13 cellular contexts compared by ENCODE assay signal in the genomic region with DNA sequence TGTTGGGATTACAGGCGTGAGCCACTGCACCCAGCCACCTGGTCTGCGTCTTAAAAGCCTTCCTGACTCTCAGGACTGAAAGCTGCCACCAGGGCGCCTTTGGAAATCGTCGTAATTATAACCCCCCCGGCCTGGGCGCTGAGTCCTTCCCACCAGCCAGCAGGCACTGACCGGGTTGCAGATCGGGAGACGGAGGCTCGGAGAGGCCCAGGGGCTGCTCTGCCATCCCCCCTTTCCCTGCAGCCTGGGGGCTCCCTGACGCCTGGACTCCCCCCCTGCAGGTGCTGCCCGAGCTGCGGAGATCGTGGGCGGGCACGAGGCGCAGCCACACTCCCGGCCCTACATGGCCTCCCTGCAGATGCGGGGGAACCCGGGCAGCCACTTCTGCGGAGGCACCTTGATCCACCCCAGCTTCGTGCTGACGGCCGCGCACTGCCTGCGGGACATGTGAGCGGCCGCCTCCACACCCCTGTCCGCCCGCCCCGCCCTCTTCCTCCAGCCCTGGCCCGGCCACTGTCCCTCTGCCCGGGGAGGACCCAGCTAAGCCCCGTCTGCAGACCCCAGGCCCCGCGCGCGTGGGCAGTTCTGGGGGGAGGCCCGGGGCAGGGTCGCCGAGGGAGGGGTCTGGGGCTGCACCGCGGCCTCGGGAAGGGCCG. TPM values are rescaled to one million over a fixed set of nuclear protein-coding genes. Genes with fewer than 3 reads are reported as not detected.
DNase-seq lines count a peak whose midpoint lies in the region; ATAC-seq, FAIRE-seq and TF ChIP-seq lines count a peak whose summit lies in the region.
"Had no signal": no experiment of that assay in that cellular context is flagged by ENCODE, and none has a peak within 500 bp of the region (broad histone marks: within the 10 kb centered on the region; RNA-seq: fewer than 3 reads in every experiment).

No MANE protein-coding gene starts in this region.

- POLR2A ChIA-PET in K562 (lab: Yijun Ruan, JAX), result interaction anchor here (1.1 to 1.4 kb wide), 4 partner anchors 12 to 68 kb away, joined by 3 to 4 read pairs (median 3); no protein-coding TSS in a partner anchor

- peak overlapping the region; percentile 87 for H3K4me2 ChIP-seq in K562 (ENCODE audit: insufficient read depth, low read length)

- H3K4me3 ChIP-seq in K562, result peak overlapping the region; percentile 39

- CTCF ChIA-PET in K562 (lab: Yijun Ruan, JAX; ENCODE audit: low intra/inter-chr PET ratio), result no interaction called here

- no peak for TF ChIP-seq POLR2A in K562 (conservative IDR thresholded peaks at IDR 0.05)

- BruUV-seq in K562 (replicated peaks; lab: Mats Ljungman, UMichigan), result no TSS peak

- H2AFZ ChIP-seq in K562 (ENCODE audit: low read depth, low read length), result peak overlapping the region; percentile 87

- peaks cover 5 to 55% of the 10 kb centered on the region in 2 experiments for H3K4me1 ChIP-seq in K562 (replicated peaks in 1 of 2; ENCODE audit: control insufficient read depth in 2 of 2, insufficient read depth in 2 of 2, low read length in 2 of 2)

- no peak for FAIRE-seq in K562 (lab: Jason Lieb, UNC)
- no peak for FAIRE-seq in urothelium cell line (lab: Jason Lieb, UNC)
- FAIRE-seq: small intestine had no signal

- TF ChIP-seq RAD21 in K562 (CRISPR knock-in tag; conservative IDR thresholded peaks at IDR 0.05 in 1 of 2, IDR thresholded peaks at IDR 0.05 in 1 of 2), result no peak

- H3K9ac ChIP-seq in K562 (ENCODE audit: insufficient read depth in 1 of 2, low read depth in 2 of 2, low read length in 2 of 2), result peak overlapping the region; percentile 34 to 92; a peak in 3 of 4 replicates

- H3K27me3 ChIP-seq in K562 (ENCODE audit: control insufficient read depth in 2 of 2, insufficient read depth in 2 of 2, low read length in 2 of 2), result no peaks in the 10 kb centered on the region

- ATAC-seq in K562, result peak; percentile 91
- no peak for ATAC-seq in activated CD4-positive, CD25-positive, alpha-beta regulatory T cell treated with anti-CD3 and anti-CD28 coated beads, Interleukin-2, amount 50 U/mL, for 24 hours
- ATAC-seq in HG03571 (IDR thresholded peaks at IDR 0.05; ENCODE audit: unreplicated experiment), result no peak
- ATAC-seq: activated naive CD4-positive, alpha-beta T cell treated with anti-CD3 and anti-CD28 coated beads, Interleukin-2, amount 50 U/mL, for 72 hours had no signal

- TF ChIP-seq CTCF in K562 (IDR thresholded peaks at IDR 0.05 in 2 of 3, conservative IDR thresholded peaks at IDR 0.05 in 1 of 3; ENCODE audit: insufficient read depth in 2 of 3, low read depth in 1 of 3, low read length in 3 of 3), result no peak

- WGBS in K562 (ENCODE audit: insufficient coverage, low coverage, missing lambda C conversion rate), result 13% methylated on average over 20 of the region's 46 CpGs

- H3K9me3 ChIP-seq in K562 (replicated peaks; ENCODE audit: control insufficient read depth, insufficient read depth, low read depth, low read length), result no peaks in the 10 kb centered on the region

- intact Hi-C loops in K562 (cut with micrococcal nuclease), result no loop called here

- H3K9me1 ChIP-seq in K562 (ENCODE audit: control insufficient read depth, insufficient read depth, low read length), result no peaks in the 10 kb centered on the region

- no peaks in the 10 kb centered on the region for H4K20me1 ChIP-seq in K562 (replicated peaks; ENCODE audit: control insufficient read depth, insufficient read depth, low read length)

- no peaks in the 10 kb centered on the region for H3K79me2 ChIP-seq in K562 (ENCODE audit: control insufficient read depth, insufficient read depth, low read length)

- 0 out of 3 replicates have a peak overlapping the region, but pooled peaks have one; percentile 8 for H3K27ac ChIP-seq in K562 (ENCODE audit: extremely low read depth, low read depth, low read length)

- no peaks in the 10 kb centered on the region for H3K36me3 ChIP-seq in K562 (ENCODE audit: control insufficient read depth, insufficient read depth, low read length)

- in situ Hi-C loops in K562 (cut with MboI), result no loop called here

- DNase-seq in activated naive CD4-positive, alpha-beta T cell treated with anti-CD3 and anti-CD28 coated beads, Interleukin-2, amount 50 U/mL, for 16 hours, result peak; percentile 15
- no peak for DNase-seq in activated naive CD4-positive, alpha-beta T cell treated with Interleukin-2 at 50 U/mL for 16 hours
- peak; percentile 52 to 64 (median 58) for DNase-seq in K562 (ENCODE audit: extremely low read depth in 1 of 4, low spot score in 3 of 4)
- peak; percentile 71 for DNase-seq in left kidney (ENCODE audit: low read depth, low spot score)
- peak; percentile 19 for DNase-seq in urothelium cell line (ENCODE audit: low spot score)
- DNase-seq in OCI-M1 (lab: John Stamatoyannopoulos, UW), result no peak
- DNase-seq: foreskin melanocyte, small intestine had no signal

- TF ChIP-seq EP300 in K562 (IDR thresholded peaks at IDR 0.05; ENCODE audit: low read length), result no peak

RNA-seq across cellular contexts. Expression of gene PRTN3, which starts 2.5 kb away (rescaled TPM):
- not detected in 2 replicates for total RNA-seq in K562 (2011; cell fraction: chromatin; rRNA removed; ENCODE audit: low replicate concordance)
- 0.50 TPM in 1 of 2 replicates, not detected in the other for total RNA-seq in K562 (2011; cell fraction: nucleolus; rRNA removed)
- total RNA-seq in K562 (2011; cell fraction: nucleoplasm; rRNA removed), result 0.37 TPM in 1 of 2 replicates, not detected in the other
- 0.14 and 0.69 TPM in 2 replicates for total RNA-seq in K562 (2014; rRNA removed)
- total RNA-seq in K562 (2014; rRNA removed; fragmentation: Illumina TruSeq; extraction: Trizol), result 0.19 TPM in 1 of 2 replicates, not detected in the other
- total RNA-seq in K562 (2015; rRNA removed; fragmentation: Illumina TruSeq; extraction: Trizol), result 0.36 and 0.41 TPM in 2 replicates
- total RNA-seq in K562 (2021), result 0.60 and 0.86 TPM in 2 replicates
- 0.60 and 1.4 TPM in 2 replicates for polyA plus RNA-seq in K562 (2011; rRNA removed)
- 3.3 and 5.8 TPM in 2 replicates for polyA plus RNA-seq in K562 (2011; cell fraction: cytosol; rRNA removed)
- 1.3 and 1.6 TPM in 2 replicates for polyA plus RNA-seq in K562 (2011; cell fraction: nucleus; rRNA removed)
- polyA plus RNA-seq in K562 (2012), result 0.55 and 1.3 TPM in 2 replicates
- polyA plus RNA-seq in K562 (2014; fragmentation: Illumina TruSeq; extraction: Trizol), result 0.25 and 0.43 TPM in 2 replicates
- not detected for polyA plus RNA-seq in K562 (2014; fragmentation: Nextera tagmentation; extraction: Ambion mirVana)
- 0.50 TPM in 1 of 2 replicates, not detected in the other for polyA plus RNA-seq in K562 (2014; rRNA removed)
- not detected in 2 replicates for polyA minus RNA-seq in K562 (2011; rRNA and poly(A)+ RNA removed)
- polyA minus RNA-seq in K562 (2011; cell fraction: cytosol; rRNA and poly(A)+ RNA removed), result 1.4 TPM in 1 of 2 replicates, not detected in the other
- polyA minus RNA-seq in K562 (2011; cell fraction: nucleus; rRNA and poly(A)+ RNA removed), result not detected in 2 replicates
- total RNA-seq: activated naive CD4-positive, alpha-beta T cell treated with anti-CD3 and anti-CD28 coated beads, Interleukin-2, amount 50 U/mL, for 72 hours; HT1080; ureter had no signal
- polyA plus RNA-seq: small intestine had no signal

RNA-seq across cellular contexts. Expression of gene ELANE, which starts 8.8 kb away (rescaled TPM):
- not detected in 2 replicates for total RNA-seq in K562 (2011; cell fraction: chromatin; rRNA removed; ENCODE audit: low replicate concordance)
- not detected in 2 replicates for total RNA-seq in K562 (2011; cell fraction: nucleolus; rRNA removed)
- not detected in 2 replicates for total RNA-seq in K562 (2011; cell fraction: nucleoplasm; rRNA removed)
- total RNA-seq in K562 (2014; rRNA removed) (0.37 TPM in 1 of 2 replicates, not detected in the other), K562 (2014; rRNA removed; fragmentation: Illumina TruSeq; extraction: Trizol) (not detected in 2 replicates), K562 (2015; rRNA removed; fragmentation: Illumina TruSeq; extraction: Trizol) (not detected in 2 replicates), K562 (2021) (not detected in 2 replicates)
- polyA plus RNA-seq in K562 (2011; rRNA removed) (not detected in 2 replicates), K562 (2014; fragmentation: Illumina TruSeq; extraction: Trizol) (not detected in 2 replicates), K562 (2014; fragmentation: Nextera tagmentation; extraction: Ambion mirVana) (not detected), K562 (2014; rRNA removed) (not detected in 2 replicates)
- not detected in 2 replicates for polyA plus RNA-seq in K562 (2011; cell fraction: cytosol; rRNA removed)
- not detected in 2 replicates for polyA plus RNA-seq in K562 (2011; cell fraction: nucleus; rRNA removed)
- polyA plus RNA-seq in K562 (2012), result not detected in 2 replicates
- polyA minus RNA-seq in K562 (2011; rRNA and poly(A)+ RNA removed), result not detected in 2 replicates
- polyA minus RNA-seq in K562 (2011; cell fraction: cytosol; rRNA and poly(A)+ RNA removed), result not detected in 2 replicates
- not detected in 2 replicates for polyA minus RNA-seq in K562 (2011; cell fraction: nucleus; rRNA and poly(A)+ RNA removed)
- total RNA-seq: activated naive CD4-positive, alpha-beta T cell treated with anti-CD3 and anti-CD28 coated beads, Interleukin-2, amount 50 U/mL, for 72 hours; HT1080 had no signal

RNA-seq across cellular contexts. Expression of gene AZU1, which starts 15.7 kb away (rescaled TPM):
- 3.4 and 6.7 TPM in 2 replicates for total RNA-seq in K562 (2011; cell fraction: chromatin; rRNA removed; ENCODE audit: low replicate concordance)
- total RNA-seq in K562 (2011; cell fraction: nucleolus; rRNA removed), result 4.3 and 4.6 TPM in 2 replicates
- total RNA-seq in K562 (2011; cell fraction: nucleoplasm; rRNA removed), result 3.1 and 6.0 TPM in 2 replicates
- 0.33 and 0.73 TPM in 2 replicates for total RNA-seq in K562 (2014; rRNA removed)
- total RNA-seq in K562 (2014; rRNA removed; fragmentation: Illumina TruSeq; extraction: Trizol), result not detected in 2 replicates
- 0.19 and 0.29 TPM in 2 replicates for total RNA-seq in K562 (2015; rRNA removed; fragmentation: Illumina TruSeq; extraction: Trizol)
- 1.4 and 1.7 TPM in 2 replicates for total RNA-seq in K562 (2021)
- 0.39 and 0.87 TPM in 2 replicates for polyA plus RNA-seq in K562 (2011; rRNA removed)
- polyA plus RNA-seq in K562 (2011; cell fraction: cytosol; rRNA removed), result 0.60 and 0.94 TPM in 2 replicates
- polyA plus RNA-seq in K562 (2011; cell fraction: nucleus; rRNA removed), result 6.4 and 9.5 TPM in 2 replicates
- polyA plus RNA-seq in K562 (2012), result 1.5 and 9.7 TPM in 2 replicates
- polyA plus RNA-seq in K562 (2014; fragmentation: Illumina TruSeq; extraction: Trizol), result 0.45 and 0.51 TPM in 2 replicates
- not detected for polyA plus RNA-seq in K562 (2014; fragmentation: Nextera tagmentation; extraction: Ambion mirVana)
- polyA plus RNA-seq in K562 (2014; rRNA removed), result 1.9 and 3.3 TPM in 2 replicates
- not detected in 2 replicates for polyA minus RNA-seq in K562 (2011; rRNA and poly(A)+ RNA removed)
- polyA minus RNA-seq in K562 (2011; cell fraction: cytosol; rRNA and poly(A)+ RNA removed), result 1.1 TPM in 1 of 2 replicates, not detected in the other
- 0.78 and 0.81 TPM in 2 replicates for polyA minus RNA-seq in K562 (2011; cell fraction: nucleus; rRNA and poly(A)+ RNA removed)
- total RNA-seq: activated naive CD4-positive, alpha-beta T cell treated with anti-CD3 and anti-CD28 coated beads, Interleukin-2, amount 50 U/mL, for 72 hours; HT1080; ureter had no signal
- polyA plus RNA-seq: small intestine had no signal

RNA-seq across cellular contexts. Expression of gene CFD, which starts 16.2 kb away (rescaled TPM):
- 11.2 and 25.3 TPM in 2 replicates for total RNA-seq in K562 (2011; cell fraction: chromatin; rRNA removed; ENCODE audit: low replicate concordance)
- total RNA-seq in K562 (2011; cell fraction: nucleolus; rRNA removed), result 23.0 and 26.8 TPM in 2 replicates
- total RNA-seq in K562 (2011; cell fraction: nucleoplasm; rRNA removed), result 13.6 and 23.8 TPM in 2 replicates
- total RNA-seq in K562 (2014; rRNA removed) (59.4 and 80.2 TPM in 2 replicates), K562 (2014; rRNA removed; fragmentation: Illumina TruSeq; extraction: Trizol) (3.1 TPM in 2 replicates), K562 (2015; rRNA removed; fragmentation: Illumina TruSeq; extraction: Trizol) (7.6 and 9.6 TPM in 2 replicates), K562 (2021) (49.3 and 50.9 TPM in 2 replicates)
- polyA plus RNA-seq in K562 (2011; rRNA removed) (8.5 and 12.1 TPM in 2 replicates), K562 (2014; fragmentation: Illumina TruSeq; extraction: Trizol) (2.6 and 3.6 TPM in 2 replicates), K562 (2014; fragmentation: Nextera tagmentation; extraction: Ambion mirVana) (under 1 TPM; 0.52 to 0.63 TPM), K562 (2014; rRNA removed) (52.0 and 54.1 TPM in 2 replicates)
- polyA plus RNA-seq in K562 (2011; cell fraction: cytosol; rRNA removed), result 26.8 and 158 TPM in 2 replicates
- 8.1 and 19.5 TPM in 2 replicates for polyA plus RNA-seq in K562 (2011; cell fraction: nucleus; rRNA removed)
- 35.9 and 45.0 TPM in 2 replicates for polyA plus RNA-seq in K562 (2012)
- 1.4 and 2.4 TPM in 2 replicates for polyA minus RNA-seq in K562 (2011; rRNA and poly(A)+ RNA removed)
- polyA minus RNA-seq in K562 (2011; cell fraction: cytosol; rRNA and poly(A)+ RNA removed), result 20.8 and 31.8 TPM in 2 replicates
- polyA minus RNA-seq in K562 (2011; cell fraction: nucleus; rRNA and poly(A)+ RNA removed), result 6.1 and 7.4 TPM in 2 replicates
- total RNA-seq: HT1080 had no signal

RNA-seq across cellular contexts. Expression of gene PLPPR3, which starts 21.6 kb away (rescaled TPM):
- 6.7 and 37.1 TPM in 2 replicates for total RNA-seq in K562 (2011; cell fraction: chromatin; rRNA removed; ENCODE audit: low replicate concordance)
- 62.2 and 83.4 TPM in 2 replicates for total RNA-seq in K562 (2011; cell fraction: nucleolus; rRNA removed)
- total RNA-seq in K562 (2011; cell fraction: nucleoplasm; rRNA removed), result 28.0 and 30.4 TPM in 2 replicates
- 28.6 and 30.5 TPM in 2 replicates for total RNA-seq in K562 (2014; rRNA removed)
- 1.8 and 2.3 TPM in 2 replicates for total RNA-seq in K562 (2014; rRNA removed; fragmentation: Illumina TruSeq; extraction: Trizol)
- total RNA-seq in K562 (2015; rRNA removed; fragmentation: Illumina TruSeq; extraction: Trizol), result 8.6 and 10.1 TPM in 2 replicates
- 40.4 and 48.2 TPM in 2 replicates for total RNA-seq in K562 (2021)
- 12.8 and 19.0 TPM in 2 replicates for polyA plus RNA-seq in K562 (2011; rRNA removed)
- 25.3 and 82.8 TPM in 2 replicates for polyA plus RNA-seq in K562 (2011; cell fraction: cytosol; rRNA removed)
- 24.4 and 43.1 TPM in 2 replicates for polyA plus RNA-seq in K562 (2011; cell fraction: nucleus; rRNA removed)
- polyA plus RNA-seq in K562 (2012), result 23.2 and 35.5 TPM in 2 replicates
- polyA plus RNA-seq in K562 (2014; fragmentation: Illumina TruSeq; extraction: Trizol), result 2.2 and 7.8 TPM in 2 replicates
- under 1 TPM; 0.01 to 0.08 TPM for polyA plus RNA-seq in K562 (2014; fragmentation: Nextera tagmentation; extraction: Ambion mirVana)
- 19.4 and 21.8 TPM in 2 replicates for polyA plus RNA-seq in K562 (2014; rRNA removed)
- polyA minus RNA-seq in K562 (2011; rRNA and poly(A)+ RNA removed), result 9.9 and 23.4 TPM in 2 replicates
- polyA minus RNA-seq in K562 (2011; cell fraction: cytosol; rRNA and poly(A)+ RNA removed), result 46.2 and 51.7 TPM in 2 replicates
- 7.9 and 8.1 TPM in 2 replicates for polyA minus RNA-seq in K562 (2011; cell fraction: nucleus; rRNA and poly(A)+ RNA removed)
- total RNA-seq: activated naive CD4-positive, alpha-beta T cell treated with anti-CD3 and anti-CD28 coated beads, Interleukin-2, amount 50 U/mL, for 72 hours; HT1080; ureter had no signal

Comparison
In these comparisons a context has a peak if more than half of its experiments do, and no peak if none do; other contexts are left out.
1. DNase-seq: peak in activated naive CD4-positive, alpha-beta T cell treated with anti-CD3 and anti-CD28 coated beads, Interleukin-2, amount 50 U/mL, for 16 hours (single experiment), K562 (4 of 4), left kidney (single experiment) and urothelium cell line (single experiment); none in activated naive CD4-positive, alpha-beta T cell treated with Interleukin-2 at 50 U/mL for 16 hours (single experiment) and OCI-M1 (single experiment).